In the genomic region with DNA sequence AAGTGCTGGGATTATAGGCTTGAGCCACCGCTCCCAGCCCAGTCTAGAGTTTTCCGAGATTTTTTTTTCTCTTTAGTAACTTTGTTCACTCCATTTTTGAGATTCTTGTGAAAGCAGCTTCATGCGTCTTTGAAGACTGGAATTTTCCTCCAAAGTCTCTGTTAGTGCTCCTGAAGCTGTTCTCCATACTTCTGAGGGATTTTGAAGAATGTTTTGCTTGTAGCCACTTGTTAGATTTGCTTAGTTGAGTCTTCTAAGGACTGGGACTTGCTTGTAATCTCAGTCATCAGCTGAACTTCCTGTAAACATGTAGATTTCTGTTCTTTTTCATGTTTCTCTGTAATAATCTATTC, we compare ENCODE assay signal across 1 cellular context.
TF ChIP-seq lines count a peak whose summit lies in the region.

No MANE protein-coding gene starts in this region.

TF ChIP-seq in GM23338, 12 proteins besides CTCF, POLR2A, EP300 and RAD21 (continued from another document):
- TF ChIP-seq, protein P1, sequence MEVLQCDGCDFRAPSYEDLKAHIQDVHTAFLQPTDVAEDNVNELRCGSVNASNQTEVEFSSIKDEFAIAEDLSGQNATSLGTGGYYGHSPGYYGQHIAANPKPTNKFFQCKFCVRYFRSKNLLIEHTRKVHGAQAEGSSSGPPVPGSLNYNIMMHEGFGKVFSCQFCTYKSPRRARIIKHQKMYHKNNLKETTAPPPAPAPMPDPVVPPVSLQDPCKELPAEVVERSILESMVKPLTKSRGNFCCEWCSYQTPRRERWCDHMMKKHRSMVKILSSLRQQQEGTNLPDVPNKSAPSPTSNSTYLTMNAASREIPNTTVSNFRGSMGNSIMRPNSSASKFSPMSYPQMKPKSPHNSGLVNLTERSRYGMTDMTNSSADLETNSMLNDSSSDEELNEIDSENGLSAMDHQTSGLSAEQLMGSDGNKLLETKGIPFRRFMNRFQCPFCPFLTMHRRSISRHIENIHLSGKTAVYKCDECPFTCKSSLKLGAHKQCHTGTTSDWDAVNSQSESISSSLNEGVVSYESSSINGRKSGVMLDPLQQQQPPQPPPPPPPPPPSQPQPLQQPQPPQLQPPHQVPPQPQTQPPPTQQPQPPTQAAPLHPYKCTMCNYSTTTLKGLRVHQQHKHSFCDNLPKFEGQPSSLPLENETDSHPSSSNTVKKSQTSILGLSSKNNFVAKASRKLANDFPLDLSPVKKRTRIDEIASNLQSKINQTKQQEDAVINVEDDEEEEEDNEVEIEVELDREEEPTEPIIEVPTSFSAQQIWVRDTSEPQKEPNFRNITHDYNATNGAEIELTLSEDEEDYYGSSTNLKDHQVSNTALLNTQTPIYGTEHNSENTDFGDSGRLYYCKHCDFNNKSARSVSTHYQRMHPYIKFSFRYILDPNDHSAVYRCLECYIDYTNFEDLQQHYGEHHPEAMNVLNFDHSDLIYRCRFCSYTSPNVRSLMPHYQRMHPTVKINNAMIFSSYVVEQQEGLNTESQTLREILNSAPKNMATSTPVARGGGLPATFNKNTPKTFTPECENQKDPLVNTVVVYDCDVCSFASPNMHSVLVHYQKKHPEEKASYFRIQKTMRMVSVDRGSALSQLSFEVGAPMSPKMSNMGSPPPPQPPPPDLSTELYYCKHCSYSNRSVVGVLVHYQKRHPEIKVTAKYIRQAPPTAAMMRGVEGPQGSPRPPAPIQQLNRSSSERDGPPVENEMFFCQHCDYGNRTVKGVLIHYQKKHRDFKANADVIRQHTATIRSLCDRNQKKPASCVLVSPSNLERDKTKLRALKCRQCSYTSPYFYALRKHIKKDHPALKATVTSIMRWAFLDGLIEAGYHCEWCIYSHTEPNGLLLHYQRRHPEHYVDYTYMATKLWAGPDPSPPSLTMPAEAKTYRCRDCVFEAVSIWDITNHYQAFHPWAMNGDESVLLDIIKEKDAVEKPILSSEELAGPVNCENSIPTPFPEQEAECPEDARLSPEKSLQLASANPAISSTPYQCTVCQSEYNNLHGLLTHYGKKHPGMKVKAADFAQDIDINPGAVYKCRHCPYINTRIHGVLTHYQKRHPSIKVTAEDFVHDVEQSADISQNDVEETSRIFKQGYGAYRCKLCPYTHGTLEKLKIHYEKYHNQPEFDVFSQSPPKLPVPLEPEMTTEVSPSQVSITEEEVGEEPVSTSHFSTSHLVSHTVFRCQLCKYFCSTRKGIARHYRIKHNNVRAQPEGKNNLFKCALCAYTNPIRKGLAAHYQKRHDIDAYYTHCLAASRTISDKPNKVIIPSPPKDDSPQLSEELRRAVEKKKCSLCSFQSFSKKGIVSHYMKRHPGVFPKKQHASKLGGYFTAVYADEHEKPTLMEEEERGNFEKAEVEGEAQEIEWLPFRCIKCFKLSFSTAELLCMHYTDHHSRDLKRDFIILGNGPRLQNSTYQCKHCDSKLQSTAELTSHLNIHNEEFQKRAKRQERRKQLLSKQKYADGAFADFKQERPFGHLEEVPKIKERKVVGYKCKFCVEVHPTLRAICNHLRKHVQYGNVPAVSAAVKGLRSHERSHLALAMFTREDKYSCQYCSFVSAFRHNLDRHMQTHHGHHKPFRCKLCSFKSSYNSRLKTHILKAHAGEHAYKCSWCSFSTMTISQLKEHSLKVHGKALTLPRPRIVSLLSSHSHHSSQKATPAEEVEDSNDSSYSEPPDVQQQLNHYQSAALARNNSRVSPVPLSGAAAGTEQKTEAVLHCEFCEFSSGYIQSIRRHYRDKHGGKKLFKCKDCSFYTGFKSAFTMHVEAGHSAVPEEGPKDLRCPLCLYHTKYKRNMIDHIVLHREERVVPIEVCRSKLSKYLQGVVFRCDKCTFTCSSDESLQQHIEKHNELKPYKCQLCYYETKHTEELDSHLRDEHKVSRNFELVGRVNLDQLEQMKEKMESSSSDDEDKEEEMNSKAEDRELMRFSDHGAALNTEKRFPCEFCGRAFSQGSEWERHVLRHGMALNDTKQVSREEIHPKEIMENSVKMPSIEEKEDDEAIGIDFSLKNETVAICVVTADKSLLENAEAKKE (CRISPR knock-in tag; IDR thresholded peaks at IDR 0.05) = no peak
- TF ChIP-seq POLR2AphosphoS5 (IDR thresholded peaks at IDR 0.05; ENCODE audit: low read depth) = no peak
- TF ChIP-seq EZH2 (IDR thresholded peaks at IDR 0.05; ENCODE audit: low read depth, unreplicated experiment) = no peak
- no peak for TF ChIP-seq EZH2phosphoT487 (IDR thresholded peaks at IDR 0.05; ENCODE audit: unreplicated experiment)
- TF ChIP-seq STAT1 (IDR thresholded peaks at IDR 0.05; ENCODE audit: unreplicated experiment) = no peak
- no peak for TF ChIP-seq JUNB (IDR thresholded peaks at IDR 0.05; ENCODE audit: unreplicated experiment)
